ENCODE assay signal across 10 cellular contexts in genomic region chr1:27529638-27530018, GRCh38. TPM values are rescaled to one million over a fixed set of nuclear protein-coding genes. Genes with fewer than 3 reads are reported as not detected.
DNase-seq lines count a peak whose midpoint lies in the region; ATAC-seq and TF ChIP-seq lines count a peak whose summit lies in the region.
"Had no signal": no experiment of that assay in that cellular context is flagged by ENCODE, and none has a peak within 500 bp of the region (broad histone marks: within the 10 kb centered on the region; RNA-seq: fewer than 3 reads in every experiment).

No MANE protein-coding gene starts in this region.

- no peaks in the 10 kb centered on the region for H3K27me3 Mint-ChIP-seq in activated T-cell treated with anti-CD3 and anti-CD28 coated beads, Interleukin-2, amount 50 U/mL, for 72 hours (ENCODE audit: low read depth)

- DNase-seq in NCI-H748 (lab: John Stamatoyannopoulos, UW; ENCODE audit: unreplicated experiment) (peak; percentile 24), NCI-H748 treated with DMSO at 0.1 percent for 48 hours (lab: John Stamatoyannopoulos, UW) (no peak), body of pancreas (no peak), cerebellar nuclear complex (lab: John Stamatoyannopoulos, UW) (no peak)
- DNase-seq in activated T-cell treated with anti-CD3 and anti-CD28 coated beads, Interleukin-2, amount 50 U/mL, for 72 hours, result no peak
- DNase-seq in effector CD8-positive, alpha-beta T cell (lab: John Stamatoyannopoulos, UW), result no peak
- DNase-seq: activated effector memory CD4-positive, alpha-beta T cell treated with anti-CD3 and anti-CD28 coated beads, Interleukin-2, amount 50 U/mL, for 16 hours; SW 1271 had no signal

- no peaks in the 10 kb centered on the region for H3K36me3 ChIP-seq in body of pancreas (replicated peaks in 1 of 2; ENCODE audit: insufficient read depth in 1 of 2, low read depth in 2 of 2)
- peaks cover 29% of the 10 kb centered on the region for H3K36me3 ChIP-seq in muscle layer of colon (ENCODE audit: insufficient read depth, low read length)
- peaks cover 21% of the 10 kb centered on the region for H3K36me3 ChIP-seq in thymus (ENCODE audit: control insufficient read depth, insufficient read depth)

- H3K9ac ChIP-seq in muscle layer of colon (ENCODE audit: low read length), result peak overlapping the region; percentile 60

- H3K4me3 ChIP-seq in body of pancreas (no peak overlapping the region), muscle layer of colon (ENCODE audit: low read depth in 1 of 2, low read length in 2 of 2) (peak overlapping the region in 1 of 2 donors; percentile 67), thymus (ENCODE audit: low read length) (no peak overlapping the region)

- H3K27ac Mint-ChIP-seq in activated T-cell treated with anti-CD3 and anti-CD28 coated beads, Interleukin-2, amount 50 U/mL, for 72 hours, result no peak overlapping the region

- H3K4me1 Mint-ChIP-seq in activated T-cell treated with anti-CD3 and anti-CD28 coated beads, Interleukin-2, amount 50 U/mL, for 72 hours (ENCODE audit: low read depth), result peaks cover 49% of the 10 kb centered on the region

- intact Hi-C loops in body of pancreas (cut with DNase I), result no loop called here

- no peak for TF ChIP-seq CTCF in body of pancreas (IDR thresholded peaks at IDR 0.05)

- peaks cover 22% of the 10 kb centered on the region for H3K4me1 ChIP-seq in body of pancreas
- peaks cover 48% of the 10 kb centered on the region for H3K4me1 ChIP-seq in muscle layer of colon (ENCODE audit: insufficient read depth, low read length)
- H3K4me1 ChIP-seq in thymus (ENCODE audit: control insufficient read depth, insufficient read depth, low read length), result peaks cover 44% of the 10 kb centered on the region

- H3K9me3 ChIP-seq in body of pancreas (no peaks in the 10 kb centered on the region), muscle layer of colon (ENCODE audit: low read length) (no peaks in the 10 kb centered on the region), thymus (ENCODE audit: control insufficient read depth) (no peaks in the 10 kb centered on the region)

- H3K9me3 Mint-ChIP-seq in activated T-cell treated with anti-CD3 and anti-CD28 coated beads, Interleukin-2, amount 50 U/mL, for 72 hours, result no peaks in the 10 kb centered on the region

- no peaks in the 10 kb centered on the region for H3K36me3 Mint-ChIP-seq in activated T-cell treated with anti-CD3 and anti-CD28 coated beads, Interleukin-2, amount 50 U/mL, for 72 hours (ENCODE audit: insufficient read depth in 2 of 2)

- H3K27me3 ChIP-seq in body of pancreas, result no peaks in the 10 kb centered on the region
- no peaks in the 10 kb centered on the region for H3K27me3 ChIP-seq in muscle layer of colon (ENCODE audit: control insufficient read depth in 1 of 2, insufficient read depth in 2 of 2, low read length in 2 of 2)
- no peaks in the 10 kb centered on the region for H3K27me3 ChIP-seq in thymus (ENCODE audit: control insufficient read depth, insufficient read depth)

- H3K27ac ChIP-seq in body of pancreas (peak overlapping the region in 3 of 4 donors; percentile 18 to 36 (median 27)), muscle layer of colon (ENCODE audit: low read depth, low read length) (peak overlapping the region; percentile 80), thymus (ENCODE audit: low read depth) (peak overlapping the region; percentile 80)

- 47 to 61% methylated on average over 7 of the region's 7 CpGs for WGBS in body of pancreas, 2 donors
- WGBS in thymus, result 96% methylated on average over 7 of the region's 7 CpGs

- no peak for TF ChIP-seq POLR2A in body of pancreas (IDR thresholded peaks at IDR 0.05)

- ATAC-seq in body of pancreas, result no peak
- ATAC-seq in activated T-cell treated with anti-CD3 and anti-CD28 coated beads, Interleukin-2, amount 50 U/mL, for 72 hours (replicated peaks in 1 of 2), result no peak

- H3K4me3 Mint-ChIP-seq in activated T-cell treated with anti-CD3 and anti-CD28 coated beads, Interleukin-2, amount 50 U/mL, for 72 hours, result no peak overlapping the region

RNA-seq across cellular contexts. Expression of gene WASF2, which starts 39.7 kb away (rescaled TPM):
- 10 to 100 TPM; 28.0 to 36.1 TPM for total RNA-seq in body of pancreas
- 47.4 TPM for polyA plus RNA-seq in thymus
- total RNA-seq in activated T-cell treated with anti-CD3 and anti-CD28 coated beads, Interleukin-2, amount 50 U/mL, for 72 hours, result 100 to 1,000 TPM; 146 to 197 TPM

Comparison
In these comparisons a context has a peak if more than half of its experiments do, and no peak if none do; other contexts are left out.
1. H3K27ac ChIP-seq: peak in every context shown above with its lines; median percentile 80 in muscle layer of colon; 80 in thymus; 27 in body of pancreas.